ENCODE assay signal across 18 cellular contexts in genomic region chr3:64002248-64002647, GRCh38.
"Had no signal": no experiment of that assay in that cellular context is flagged by ENCODE, and none has a peak within 500 bp of the region (broad histone marks: within the 10 kb centered on the region; RNA-seq: fewer than 3 reads in every experiment).

No MANE protein-coding gene starts in this region.

- ATAC-seq: gastrocnemius medialis, left ventricle myocardium superior, psoas muscle, right cardiac atrium had no signal

- H3K4me1 ChIP-seq: breast epithelium, testis had no signal

- H3K4me3 Mint-ChIP-seq: neural progenitor cell, type B pancreatic cell had no signal

- H3K9me3 ChIP-seq: breast epithelium, gastrocnemius medialis, psoas muscle, testis had no signal

- H3K9me3 Mint-ChIP-seq: neural progenitor cell, type B pancreatic cell had no signal

- DNase-seq: activated CD4-positive, alpha-beta T cell treated with anti-CD3 and anti-CD28 coated beads, Interleukin-2, amount 50 U/mL, for 4 hours; activated CD4-positive, CD25-positive, alpha-beta regulatory T cell treated with anti-CD3 and anti-CD28 coated beads, Interleukin-2, amount 50 U/mL, for 72 hours; activated gamma-delta T cell; activated T-cell treated with anti-CD3 and anti-CD28 coated beads, Interleukin-2, amount 50 U/mL, for 48 hours; aorta; cortex of kidney; gastrocnemius medialis; head of caudate nucleus; kidney glomerular epithelial cell; left ventricle myocardium superior; psoas muscle; right cardiac atrium; T-helper 2 cell; testis had no signal

- H3K27me3 Mint-ChIP-seq: type B pancreatic cell had no signal

- H3K4me1 Mint-ChIP-seq: neural progenitor cell had no signal

- H3K27ac Mint-ChIP-seq: neural progenitor cell, type B pancreatic cell had no signal

- H3K27ac ChIP-seq: breast epithelium, gastrocnemius medialis, psoas muscle, testis, VCaP had no signal

- H3K27me3 ChIP-seq: breast epithelium, gastrocnemius medialis, neural progenitor cell, testis had no signal

- H3K4me3 ChIP-seq: breast epithelium, gastrocnemius medialis, neural progenitor cell, psoas muscle, testis had no signal
